ENCODE assay signal across 20 cellular contexts in the genomic region with DNA sequence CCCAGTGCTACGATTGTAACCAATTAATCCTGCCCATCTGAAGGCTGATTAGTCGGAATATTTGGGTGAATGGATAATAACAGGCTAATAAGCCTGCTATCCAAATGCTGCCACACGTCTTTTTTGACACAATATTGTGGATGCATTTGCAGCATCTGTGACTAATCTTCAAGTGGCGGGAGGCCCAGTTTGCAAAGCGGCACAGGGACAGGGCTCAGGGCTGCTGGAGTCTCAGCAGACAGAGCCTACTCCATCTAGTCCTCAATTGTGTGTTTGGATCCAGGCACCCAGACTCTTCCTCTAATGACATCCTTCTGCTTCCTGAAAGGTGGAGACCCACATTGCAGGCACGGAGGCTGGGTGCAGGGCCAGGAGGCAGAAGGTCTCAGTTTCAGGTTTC.
"Had no signal": no experiment of that assay in that cellular context is flagged by ENCODE, and none has a peak within 500 bp of the region (broad histone marks: within the 10 kb centered on the region; RNA-seq: fewer than 3 reads in every experiment).

No MANE protein-coding gene starts in this region.

- H3K36me3 ChIP-seq: breast epithelium, tibial artery had no signal

- H3K27me3 ChIP-seq: breast epithelium, tibial artery had no signal

- H3K9me3 ChIP-seq: breast epithelium, tibial artery had no signal

- ATAC-seq: sciatic nerve; stimulated activated effector memory CD8-positive, alpha-beta T cell treated with anti-CD3 and anti-CD28 coated beads, Interleukin-12 subunit alpha, Interleukin-12 subunit beta, amount 100 ng/mL, for 72 hours; stimulated activated naive CD8-positive, alpha-beta T cell treated with anti-CD3 and anti-CD28 coated beads, Interleukin-15, amount 100 ng/mL, for 72 hours; WTC11 had no signal

- H3K4me1 ChIP-seq: breast epithelium had no signal

- H3K4me3 ChIP-seq: breast epithelium, lung, tibial artery had no signal

- H3K27ac ChIP-seq: breast epithelium, tibial artery had no signal

- DNase-seq: activated CD4-positive, alpha-beta T cell treated with anti-CD3 and anti-CD28 coated beads, Interleukin-2, amount 50 U/mL, for 4 hours; activated CD8-positive, alpha-beta memory T cell treated with anti-CD3 and anti-CD28 coated beads for 24 hours; activated CD8-positive, alpha-beta memory T cell treated with anti-CD3 and anti-CD28 coated beads, Interleukin-2, amount 50 U/mL, for 4 hours; activated naive CD4-positive, alpha-beta T cell treated with Interleukin-2 at 50 U/mL for 16 hours; activated naive CD8-positive, alpha-beta T cell treated with anti-CD3 and anti-CD28 coated beads for 36 hours; activated T-cell treated with anti-CD3 and anti-CD28 coated beads, Interleukin-2, amount 50 U/mL, for 24 hours; cortex of kidney; endodermal cell; naive B cell; nucleus accumbens; small intestine; stimulated activated CD4-positive, alpha-beta T cell treated with anti-CD3 and anti-CD28 coated beads, Interleukin-2, amount 100 ng/mL, for 24 hours; stimulated activated naive CD8-positive, alpha-beta T cell treated with anti-CD3 and anti-CD28 coated beads, Interleukin-15, amount 100 ng/mL, for 72 hours; T1000; tibial artery had no signal
